8 cellular contexts compared by ENCODE assay signal in the genomic region with DNA sequence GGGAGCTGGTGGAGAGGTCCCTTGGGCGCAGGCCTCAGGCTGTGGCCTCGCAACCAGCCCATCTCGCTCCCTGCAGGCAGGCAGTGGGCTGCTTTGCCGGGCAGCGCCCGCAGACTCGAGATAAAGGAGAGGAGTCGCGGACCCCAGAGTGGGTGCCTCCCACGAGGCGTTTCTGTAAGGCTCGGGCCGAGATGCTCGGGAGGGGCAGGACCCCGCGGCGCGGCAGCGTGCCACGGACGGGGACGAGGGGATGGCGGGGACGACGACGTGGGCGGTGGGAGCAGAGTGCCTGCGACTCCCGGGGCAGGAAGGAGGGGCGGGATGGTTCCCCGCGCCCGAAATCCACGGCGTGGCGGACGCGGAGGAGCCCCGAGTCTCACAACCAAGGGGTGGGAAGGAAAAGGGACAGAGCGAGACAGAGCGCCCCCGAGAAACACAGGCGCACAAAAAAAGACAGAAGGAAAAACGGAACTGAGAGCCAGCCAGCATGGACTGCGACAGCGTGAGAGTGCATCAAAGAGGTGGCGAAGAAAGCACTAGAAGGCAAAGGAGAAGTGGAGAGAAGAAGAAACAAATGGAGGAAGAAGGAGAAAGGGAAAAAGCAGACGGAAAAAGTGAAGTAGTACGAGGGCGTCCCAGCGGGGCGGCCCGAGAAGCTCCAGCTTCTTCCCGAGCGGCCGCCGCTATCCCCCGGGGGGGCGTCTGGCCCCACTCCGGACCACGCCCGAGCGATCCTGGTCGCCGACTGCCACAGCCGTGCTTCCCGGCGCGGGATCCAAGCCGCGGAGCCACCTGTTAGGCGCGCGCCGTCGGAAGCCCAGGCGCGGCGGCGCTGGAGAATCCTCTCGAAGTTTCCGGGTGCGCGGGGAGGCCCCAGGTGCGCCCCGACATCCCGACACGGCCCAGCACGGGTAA. TPM values are rescaled to one million over a fixed set of nuclear protein-coding genes. Genes with fewer than 3 reads are reported as not detected.
DNase-seq lines count a peak whose midpoint lies in the region; ATAC-seq and TF ChIP-seq lines count a peak whose summit lies in the region.

No MANE protein-coding gene starts in this region.

- intact Hi-C loops in Calu3 (cut with micrococcal nuclease; ENCODE audit: unreplicated experiment), result no loop called here

- DNase-seq in Calu3 (no peak), GM19238 (ENCODE audit: insufficient read length, low spot score) (peak; percentile 30), osteoblast (ENCODE audit: insufficient read length, low spot score, missing footprints) (no peak), NCI-H1417 treated with DMSO at 0.1 percent for 48 hours (lab: John Stamatoyannopoulos, UW) (no peak)
- peak; percentile 29 for DNase-seq in activated CD8-positive, alpha-beta T cell treated with anti-CD3 and anti-CD28 coated beads, Interleukin-2, amount 10 ng/mL, durations not matched to agents 7 days and 5 days

- H3K36me3 ChIP-seq in mesodermal cell (ENCODE audit: control insufficient read depth, insufficient read depth, low read length) (no peaks in the 10 kb centered on the region), osteoblast (ENCODE audit: insufficient read depth, low read length) (no peaks in the 10 kb centered on the region)

- no peak overlapping the region for H2AFZ ChIP-seq in osteoblast (ENCODE audit: low read length)

- H3K4me1 ChIP-seq in mesodermal cell (ENCODE audit: control insufficient read depth, insufficient read depth, low read length, poor library complexity, severe bottlenecking) (no peaks in the 10 kb centered on the region), osteoblast (ENCODE audit: insufficient read depth, low read length) (no peaks in the 10 kb centered on the region)

- H3K4me1 Mint-ChIP-seq in Calu3 (ENCODE audit: low read depth, unreplicated experiment), result peaks cover 9% of the 10 kb centered on the region
- H3K4me1 Mint-ChIP-seq in activated CD8-positive, alpha-beta T cell treated with anti-CD3 and anti-CD28 coated beads, Interleukin-2, amount 10 ng/mL, durations not matched to agents 7 days and 5 days (ENCODE audit: low read depth), result peaks cover 17% of the 10 kb centered on the region

- no peaks in the 10 kb centered on the region for H4K20me1 ChIP-seq in osteoblast (ENCODE audit: insufficient read depth, low read length)

- H3K4me3 ChIP-seq in mesodermal cell (ENCODE audit: extremely low read depth, insufficient read depth, low read length, poor library complexity, severe bottlenecking) (peak overlapping the region; percentile 57), osteoblast (ENCODE audit: insufficient read depth, low read length) (no peak overlapping the region)

- no peak overlapping the region for H3K4me2 ChIP-seq in osteoblast (ENCODE audit: insufficient read depth, low read length)

- TF ChIP-seq CTCF in Calu3 (IDR thresholded peaks at IDR 0.05; ENCODE audit: unreplicated experiment) (no peak), osteoblast (IDR thresholded peaks at IDR 0.05; ENCODE audit: extremely low read depth, low read depth, low read length) (no peak)

- CTCF ChIA-PET in Calu3 (lab: Charles Lee), result no interaction called here
- CTCF ChIA-PET in activated CD8-positive, alpha-beta T cell treated with anti-CD3 and anti-CD28 coated beads, Interleukin-2, amount 10 ng/mL, durations not matched to agents 7 days and 5 days (lab: Charles Lee), result no interaction called here

- no peaks in the 10 kb centered on the region for H3K9me3 ChIP-seq in mesodermal cell (ENCODE audit: control insufficient read depth, low read length)
- no peaks in the 10 kb centered on the region for H3K9me3 ChIP-seq in osteoblast (ENCODE audit: low read depth, low read length)

- no peaks in the 10 kb centered on the region for H3K79me2 ChIP-seq in osteoblast (ENCODE audit: insufficient read depth, low read length)

- WGBS in mesodermal cell (ENCODE audit: insufficient coverage in 2 of 2), 2 experiments, result 7 to 8% methylated on average over 77 to 88 of the region's 89 CpGs

- H3K36me3 Mint-ChIP-seq in Calu3 (ENCODE audit: insufficient read depth, unreplicated experiment), result peaks cover 13% of the 10 kb centered on the region
- H3K36me3 Mint-ChIP-seq in activated CD8-positive, alpha-beta T cell treated with anti-CD3 and anti-CD28 coated beads, Interleukin-2, amount 10 ng/mL, durations not matched to agents 7 days and 5 days (ENCODE audit: low read depth), result no peaks in the 10 kb centered on the region

- H3K27me3 ChIP-seq in osteoblast (ENCODE audit: insufficient read depth, low read length), result peaks cover 53% of the 10 kb centered on the region

- H3K27ac ChIP-seq in mesodermal cell (ENCODE audit: low read depth, low read length, severe bottlenecking), result no peak overlapping the region
- H3K27ac ChIP-seq in osteoblast (ENCODE audit: low read depth, low read length), result no peak overlapping the region

- no peak overlapping the region for H3K27ac Mint-ChIP-seq in Calu3 (ENCODE audit: unreplicated experiment)
- peak overlapping the region; percentile 74 for H3K27ac Mint-ChIP-seq in activated CD8-positive, alpha-beta T cell treated with anti-CD3 and anti-CD28 coated beads, Interleukin-2, amount 10 ng/mL, durations not matched to agents 7 days and 5 days

- H3K27me3 Mint-ChIP-seq in Calu3 (ENCODE audit: unreplicated experiment), result peaks cover 50% of the 10 kb centered on the region
- H3K27me3 Mint-ChIP-seq in activated CD8-positive, alpha-beta T cell treated with anti-CD3 and anti-CD28 coated beads, Interleukin-2, amount 10 ng/mL, durations not matched to agents 7 days and 5 days (ENCODE audit: low read depth), result peaks cover 48% of the 10 kb centered on the region

- ATAC-seq in HG03135 (IDR thresholded peaks at IDR 0.05; ENCODE audit: unreplicated experiment) (peak; percentile 44), GM21515 (IDR thresholded peaks at IDR 0.05; ENCODE audit: unreplicated experiment) (no peak)
- no peak for ATAC-seq in activated CD8-positive, alpha-beta T cell treated with anti-CD3 and anti-CD28 coated beads, Interleukin-2, amount 10 ng/mL, durations not matched to agents 7 days and 5 days

- peak overlapping the region; percentile 70 for H3K4me3 Mint-ChIP-seq in Calu3 (ENCODE audit: low read depth, unreplicated experiment)
- peak overlapping the region; percentile 74 for H3K4me3 Mint-ChIP-seq in activated CD8-positive, alpha-beta T cell treated with anti-CD3 and anti-CD28 coated beads, Interleukin-2, amount 10 ng/mL, durations not matched to agents 7 days and 5 days

- POLR2A ChIA-PET in activated CD8-positive, alpha-beta T cell treated with anti-CD3 and anti-CD28 coated beads, Interleukin-2, amount 10 ng/mL, durations not matched to agents 7 days and 5 days (lab: Charles Lee), result no interaction called here

- BruUV-seq in Calu3 (replicated peaks; lab: Mats Ljungman, UMichigan), result no TSS peak

- peaks cover 3% of the 10 kb centered on the region for H3K9me3 Mint-ChIP-seq in Calu3 (ENCODE audit: low read depth, unreplicated experiment)
- H3K9me3 Mint-ChIP-seq in activated CD8-positive, alpha-beta T cell treated with anti-CD3 and anti-CD28 coated beads, Interleukin-2, amount 10 ng/mL, durations not matched to agents 7 days and 5 days (ENCODE audit: insufficient read depth), result no peaks in the 10 kb centered on the region

RNA-seq across cellular contexts. Expression of a gene that starts 1.5 kb away (rescaled TPM):
- total RNA-seq in Calu3 (2022) (not detected in 2 replicates), osteoblast (not detected in 2 replicates)
- total RNA-seq in activated CD8-positive, alpha-beta T cell treated with anti-CD3 and anti-CD28 coated beads, Interleukin-2, amount 10 ng/mL, durations not matched to agents 7 days and 5 days, result under 1 TPM; 0.37 to 0.81 TPM
- 2.7 TPM for polyA plus RNA-seq in mesodermal cell (2013, experiment 1 of 2)
- 1.6 TPM for polyA plus RNA-seq in mesodermal cell (2013, experiment 2 of 2)

Comparison
In these comparisons a context has a peak if more than half of its experiments do, and no peak if none do; other contexts are left out.
1. DNase-seq: peak in GM19238 (single experiment) and activated CD8-positive, alpha-beta T cell treated with anti-CD3 and anti-CD28 coated beads, Interleukin-2, amount 10 ng/mL, durations not matched to agents 7 days and 5 days (single experiment); none in Calu3 (single experiment), osteoblast (single experiment) and NCI-H1417 treated with DMSO at 0.1 percent for 48 hours (single experiment).